In genomic region chr2:119662297-119662696, GRCh38 we compare ENCODE assay signal across 27 cellular contexts.
"Had no signal": no experiment of that assay in that cellular context is flagged by ENCODE, and none has a peak within 500 bp of the region (broad histone marks: within the 10 kb centered on the region; RNA-seq: fewer than 3 reads in every experiment).

No MANE protein-coding gene starts in this region.

- DNase-seq: colonic mucosa; cortex of kidney; dermis blood vessel endothelial cell; dorsolateral prefrontal cortex; effector CD4-positive, alpha-beta T cell; effector CD8-positive, alpha-beta T cell; effector memory CD4-positive, alpha-beta T cell; effector memory CD8-positive, alpha-beta T cell; endodermal cell; erythroblast; esophagus squamous epithelium; foreskin fibroblast; foreskin keratinocyte; foreskin melanocyte; gastrocnemius medialis; glutamatergic neuron; heart left ventricle; heart right ventricle had no signal

- FAIRE-seq: colon, endometrium, endothelial cell of umbilical vein, frontal cortex had no signal

- H3K27me3 ChIP-seq: colonic mucosa, dorsolateral prefrontal cortex, gastrocnemius medialis, heart left ventricle had no signal

- ATAC-seq: effector memory CD8-positive, alpha-beta T cell; esophagus mucosa; foreskin keratinocyte; gastrocnemius medialis; gastroesophageal sphincter; heart left ventricle; heart right ventricle had no signal

- H3K4me1 ChIP-seq: colonic mucosa, esophagus muscularis mucosa, esophagus squamous epithelium, foreskin keratinocyte, gastrocnemius medialis, gastroesophageal sphincter had no signal

- H3K27ac ChIP-seq: colonic mucosa, coronary artery, dorsolateral prefrontal cortex, epithelial cell of prostate, esophagus muscularis mucosa, esophagus squamous epithelium, foreskin keratinocyte, gastrocnemius medialis, gastroesophageal sphincter, heart left ventricle, heart right ventricle had no signal

- H3K9me3 ChIP-seq: colonic mucosa, esophagus muscularis mucosa, esophagus squamous epithelium, gastrocnemius medialis, gastroesophageal sphincter, heart left ventricle had no signal

- H3K36me3 ChIP-seq: colonic mucosa, esophagus muscularis mucosa, esophagus squamous epithelium, gastrocnemius medialis, gastroesophageal sphincter, heart left ventricle, heart right ventricle had no signal

- H3K4me3 ChIP-seq: colonic mucosa, coronary artery, dorsolateral prefrontal cortex, esophagus muscularis mucosa, esophagus squamous epithelium, gastrocnemius medialis, gastroesophageal sphincter, heart left ventricle, heart right ventricle had no signal
